Comparison of ENCODE assay signal across 1 cellular context in genomic region chr6:30508890-30509736, GRCh38.
TF ChIP-seq lines count a peak whose summit lies in the region.

No MANE protein-coding gene starts in this region.

TF ChIP-seq in K562, 482 proteins besides CTCF, POLR2A, EP300 and RAD21 (continued from another document and continues in another):
- no peak for TF ChIP-seq DEAF1 (CRISPR knock-in tag; IDR thresholded peaks at IDR 0.05)
- TF ChIP-seq ILF3 (IDR thresholded peaks at IDR 0.05; ENCODE audit: borderline replicate concordance) = no peak
- TF ChIP-seq TFAM (CRISPR knock-in tag; conservative IDR thresholded peaks at IDR 0.05) = no peak
- TF ChIP-seq ZNF212 (CRISPR knock-in tag; IDR thresholded peaks at IDR 0.05) = no peak; the same call in 1 of the 2 replicates
- 0 out of 2 replicates have a peak, but pooled peaks have one; percentile 30 for TF ChIP-seq THRA (IDR thresholded peaks at IDR 0.05)
- TF ChIP-seq RAD51 (IDR thresholded peaks at IDR 0.05; ENCODE audit: borderline replicate concordance, low read depth) = no peak
- TF ChIP-seq MTA2 (IDR thresholded peaks at IDR 0.05; ENCODE audit: low read depth) = no peak
- TF ChIP-seq ZKSCAN8 (CRISPR knock-in tag; IDR thresholded peaks at IDR 0.05) = peak; percentile 63; the same call in 1 of the 2 replicates
- no peak for TF ChIP-seq JUN (IDR thresholded peaks at IDR 0.05; ENCODE audit: borderline replicate concordance, low read depth, low read length)
- TF ChIP-seq JUN (CRISPR knock-in tag; IDR thresholded peaks at IDR 0.05; ENCODE audit: borderline replicate concordance) = no peak
- TF ChIP-seq ZNF146 (CRISPR knock-in tag; IDR thresholded peaks at IDR 0.05; ENCODE audit: unreplicated experiment) = no peak
- TF ChIP-seq STAT6 (CRISPR knock-in tag; IDR thresholded peaks at IDR 0.05) = no peak
- 0 out of 2 replicates have a peak, but pooled peaks have one; percentile 73 for TF ChIP-seq DMBX1 (CRISPR knock-in tag; IDR thresholded peaks at IDR 0.05; ENCODE audit: borderline replicate concordance)
- TF ChIP-seq ARID3A (IDR thresholded peaks at IDR 0.05; ENCODE audit: borderline replicate concordance, low read depth, low read length) = no peak
- no peak for TF ChIP-seq PPARD (CRISPR knock-in tag; IDR thresholded peaks at IDR 0.05)
- no peak for TF ChIP-seq BDP1 (IDR thresholded peaks at IDR 0.05; ENCODE audit: insufficient read depth, insufficient read length)
- TF ChIP-seq ZNF41 (CRISPR knock-in tag; conservative IDR thresholded peaks at IDR 0.05) = 0 out of 2 replicates have a peak, but pooled peaks have one; percentile 23
- TF ChIP-seq RHOXF2B (CRISPR knock-in tag; conservative IDR thresholded peaks at IDR 0.05) = no peak
- TF ChIP-seq, protein P1, sequence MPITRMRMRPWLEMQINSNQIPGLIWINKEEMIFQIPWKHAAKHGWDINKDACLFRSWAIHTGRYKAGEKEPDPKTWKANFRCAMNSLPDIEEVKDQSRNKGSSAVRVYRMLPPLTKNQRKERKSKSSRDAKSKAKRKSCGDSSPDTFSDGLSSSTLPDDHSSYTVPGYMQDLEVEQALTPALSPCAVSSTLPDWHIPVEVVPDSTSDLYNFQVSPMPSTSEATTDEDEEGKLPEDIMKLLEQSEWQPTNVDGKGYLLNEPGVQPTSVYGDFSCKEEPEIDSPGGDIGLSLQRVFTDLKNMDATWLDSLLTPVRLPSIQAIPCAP (CRISPR knock-in tag; IDR thresholded peaks at IDR 0.05; ENCODE audit: borderline replicate concordance) = no peak
- TF ChIP-seq RCOR1 (IDR thresholded peaks at IDR 0.05; ENCODE audit: borderline replicate concordance in 1 of 2, low read depth in 2 of 2, low read length in 2 of 2) = peak in 1 of 2 experiments; percentile 34; a peak in 1 of 4 replicates
- TF ChIP-seq ZZZ3 (IDR thresholded peaks at IDR 0.05) = no peak
- TF ChIP-seq SAFB (IDR thresholded peaks at IDR 0.05; ENCODE audit: borderline replicate concordance, low read depth, low read length) = no peak
- TF ChIP-seq POLR2AphosphoS5 (IDR thresholded peaks at IDR 0.05; ENCODE audit: control insufficient read depth, insufficient read depth, low read depth, low read length) = no peak
- TF ChIP-seq, protein P2, sequence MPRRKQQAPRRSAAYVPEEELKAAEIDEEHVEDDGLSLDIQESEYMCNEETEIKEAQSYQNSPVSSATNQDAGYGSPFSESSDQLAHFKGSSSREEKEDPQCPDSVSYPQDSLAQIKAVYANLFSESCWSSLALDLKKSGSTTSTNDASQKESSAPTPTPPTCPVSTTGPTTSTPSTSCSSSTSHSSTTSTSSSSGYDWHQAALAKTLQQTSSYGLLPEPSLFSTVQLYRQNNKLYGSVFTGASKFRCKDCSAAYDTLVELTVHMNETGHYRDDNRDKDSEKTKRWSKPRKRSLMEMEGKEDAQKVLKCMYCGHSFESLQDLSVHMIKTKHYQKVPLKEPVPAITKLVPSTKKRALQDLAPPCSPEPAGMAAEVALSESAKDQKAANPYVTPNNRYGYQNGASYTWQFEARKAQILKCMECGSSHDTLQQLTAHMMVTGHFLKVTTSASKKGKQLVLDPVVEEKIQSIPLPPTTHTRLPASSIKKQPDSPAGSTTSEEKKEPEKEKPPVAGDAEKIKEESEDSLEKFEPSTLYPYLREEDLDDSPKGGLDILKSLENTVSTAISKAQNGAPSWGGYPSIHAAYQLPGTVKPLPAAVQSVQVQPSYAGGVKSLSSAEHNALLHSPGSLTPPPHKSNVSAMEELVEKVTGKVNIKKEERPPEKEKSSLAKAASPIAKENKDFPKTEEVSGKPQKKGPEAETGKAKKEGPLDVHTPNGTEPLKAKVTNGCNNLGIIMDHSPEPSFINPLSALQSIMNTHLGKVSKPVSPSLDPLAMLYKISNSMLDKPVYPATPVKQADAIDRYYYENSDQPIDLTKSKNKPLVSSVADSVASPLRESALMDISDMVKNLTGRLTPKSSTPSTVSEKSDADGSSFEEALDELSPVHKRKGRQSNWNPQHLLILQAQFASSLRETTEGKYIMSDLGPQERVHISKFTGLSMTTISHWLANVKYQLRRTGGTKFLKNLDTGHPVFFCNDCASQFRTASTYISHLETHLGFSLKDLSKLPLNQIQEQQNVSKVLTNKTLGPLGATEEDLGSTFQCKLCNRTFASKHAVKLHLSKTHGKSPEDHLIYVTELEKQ (CRISPR knock-in tag; IDR thresholded peaks at IDR 0.05) = no peak
- TF ChIP-seq ZC3H4 (CRISPR knock-in tag; IDR thresholded peaks at IDR 0.05; ENCODE audit: borderline replicate concordance) = no peak
- TF ChIP-seq TSC22D4 (tag; IDR thresholded peaks at IDR 0.05) = no peak
- TF ChIP-seq ZNF830 (CRISPR knock-in tag; IDR thresholded peaks at IDR 0.05) = no peak
- TF ChIP-seq NFYB (IDR thresholded peaks at IDR 0.05; ENCODE audit: extremely low read depth, insufficient read length) = no peak
- TF ChIP-seq, protein P3, sequence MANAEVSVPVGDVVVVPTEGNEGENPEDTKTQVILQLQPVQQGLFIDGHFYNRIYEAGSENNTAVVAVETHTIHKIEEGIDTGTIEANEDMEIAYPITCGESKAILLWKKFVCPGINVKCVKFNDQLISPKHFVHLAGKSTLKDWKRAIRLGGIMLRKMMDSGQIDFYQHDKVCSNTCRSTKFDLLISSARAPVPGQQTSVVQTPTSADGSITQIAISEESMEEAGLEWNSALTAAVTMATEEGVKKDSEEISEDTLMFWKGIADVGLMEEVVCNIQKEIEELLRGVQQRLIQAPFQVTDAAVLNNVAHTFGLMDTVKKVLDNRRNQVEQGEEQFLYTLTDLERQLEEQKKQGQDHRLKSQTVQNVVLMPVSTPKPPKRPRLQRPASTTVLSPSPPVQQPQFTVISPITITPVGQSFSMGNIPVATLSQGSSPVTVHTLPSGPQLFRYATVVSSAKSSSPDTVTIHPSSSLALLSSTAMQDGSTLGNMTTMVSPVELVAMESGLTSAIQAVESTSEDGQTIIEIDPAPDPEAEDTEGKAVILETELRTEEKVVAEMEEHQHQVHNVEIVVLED (CRISPR knock-in tag; IDR thresholded peaks at IDR 0.05) = no peak
- TF ChIP-seq TARDBP (IDR thresholded peaks at IDR 0.05) = no peak
- TF ChIP-seq KHSRP (IDR thresholded peaks at IDR 0.05) = no peak
- TF ChIP-seq POLR2AphosphoS2 (IDR thresholded peaks at IDR 0.05; ENCODE audit: low read length) = no peak
- TF ChIP-seq MED1 (CRISPR knock-in tag; IDR thresholded peaks at IDR 0.05; ENCODE audit: borderline replicate concordance) = no peak
- no peak for TF ChIP-seq ZFP36 (IDR thresholded peaks at IDR 0.05; ENCODE audit: low read depth, low read length, partially characterized antibody)
- TF ChIP-seq ZNF583 (CRISPR knock-in tag; IDR thresholded peaks at IDR 0.05) = 0 out of 2 replicates have a peak, but pooled peaks have one; percentile 9
- TF ChIP-seq, protein P4, sequence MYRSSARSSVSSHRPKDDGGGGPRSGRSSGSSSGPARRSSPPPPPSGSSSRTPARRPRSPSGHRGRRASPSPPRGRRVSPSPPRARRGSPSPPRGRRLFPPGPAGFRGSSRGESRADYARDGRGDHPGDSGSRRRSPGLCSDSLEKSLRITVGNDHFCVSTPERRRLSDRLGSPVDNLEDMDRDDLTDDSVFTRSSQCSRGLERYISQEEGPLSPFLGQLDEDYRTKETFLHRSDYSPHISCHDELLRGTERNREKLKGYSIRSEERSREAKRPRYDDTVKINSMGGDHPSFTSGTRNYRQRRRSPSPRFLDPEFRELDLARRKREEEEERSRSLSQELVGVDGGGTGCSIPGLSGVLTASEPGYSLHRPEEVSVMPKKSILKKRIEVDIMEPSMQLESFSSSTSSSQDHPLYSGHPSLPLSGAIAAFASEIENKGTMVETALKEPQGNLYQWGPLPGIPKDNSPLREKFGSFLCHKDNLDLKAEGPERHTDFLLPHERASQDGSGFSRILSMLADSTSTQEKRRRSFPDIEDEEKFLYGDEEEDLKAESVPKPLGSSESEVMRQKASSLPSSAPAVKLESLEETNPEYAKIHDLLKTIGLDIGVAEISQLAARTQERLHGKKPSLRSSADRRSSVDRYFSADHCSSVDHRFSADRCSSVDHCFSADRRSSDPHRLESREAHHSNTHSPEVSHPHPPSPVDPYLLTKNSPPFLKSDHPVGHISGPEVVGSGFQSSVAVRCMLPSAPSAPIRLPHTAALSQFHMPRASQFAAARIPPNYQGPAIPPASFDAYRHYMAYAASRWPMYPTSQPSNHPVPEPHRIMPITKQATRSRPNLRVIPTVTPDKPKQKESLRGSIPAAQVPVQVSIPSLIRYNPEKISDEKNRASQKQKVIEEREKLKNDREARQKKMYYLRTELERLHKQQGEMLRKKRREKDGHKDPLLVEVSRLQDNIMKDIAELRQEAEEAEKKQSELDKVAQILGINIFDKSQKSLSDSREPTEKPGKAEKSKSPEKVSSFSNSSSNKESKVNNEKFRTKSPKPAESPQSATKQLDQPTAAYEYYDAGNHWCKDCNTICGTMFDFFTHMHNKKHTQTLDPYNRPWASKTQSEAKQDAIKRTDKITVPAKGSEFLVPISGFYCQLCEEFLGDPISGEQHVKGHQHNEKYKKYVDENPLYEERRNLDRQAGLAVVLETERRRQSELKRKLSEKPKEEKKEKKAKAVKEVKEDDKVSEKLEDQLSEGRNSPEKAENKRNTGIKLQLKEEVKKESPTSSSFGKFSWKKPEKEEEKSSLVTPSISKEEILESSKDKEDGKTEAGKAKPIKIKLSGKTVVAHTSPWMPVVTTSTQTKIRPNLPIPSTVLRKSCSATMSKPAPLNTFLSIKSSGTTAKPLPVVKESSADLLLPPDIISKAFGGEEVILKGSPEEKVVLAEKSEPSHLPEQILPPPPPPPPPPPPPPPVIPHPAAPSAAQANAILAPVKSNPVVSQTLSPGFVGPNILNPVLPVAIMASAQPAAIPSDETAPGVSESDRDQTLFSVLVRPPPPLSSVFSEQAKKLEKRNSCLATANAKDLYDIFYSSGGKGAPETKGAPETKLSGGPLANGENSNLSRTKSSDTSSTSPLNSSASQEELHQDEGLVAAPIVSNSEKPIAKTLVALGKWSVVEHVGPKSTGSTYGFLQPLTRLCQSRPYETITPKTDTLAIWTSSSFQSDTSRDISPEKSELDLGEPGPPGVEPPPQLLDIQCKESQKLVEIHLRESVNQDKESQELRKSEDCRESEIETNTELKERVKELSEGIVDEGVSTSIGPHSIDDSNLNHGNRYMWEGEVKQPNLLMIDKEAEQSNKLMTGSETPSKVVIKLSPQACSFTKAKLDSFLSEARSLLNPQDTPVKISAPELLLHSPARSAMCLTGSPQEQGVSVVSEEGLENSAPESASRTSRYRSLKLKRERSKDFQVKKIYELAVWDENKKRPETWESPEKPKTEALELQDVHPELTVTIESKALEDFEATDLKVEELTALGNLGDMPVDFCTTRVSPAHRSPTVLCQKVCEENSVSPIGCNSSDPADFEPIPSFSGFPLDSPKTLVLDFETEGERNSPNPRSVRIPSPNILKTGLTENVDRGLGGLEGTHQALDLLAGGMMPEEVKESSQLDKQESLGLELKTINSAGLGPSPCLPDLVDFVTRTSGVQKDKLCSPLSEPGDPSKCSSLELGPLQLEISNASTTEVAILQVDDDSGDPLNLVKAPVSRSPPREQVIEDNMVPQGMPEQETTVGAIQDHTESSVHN (IDR thresholded peaks at IDR 0.05; ENCODE audit: borderline replicate concordance in 1 of 2, low read depth in 1 of 2) = no peak
